ENCODE assay signal across 10 cellular contexts in the genomic region with DNA sequence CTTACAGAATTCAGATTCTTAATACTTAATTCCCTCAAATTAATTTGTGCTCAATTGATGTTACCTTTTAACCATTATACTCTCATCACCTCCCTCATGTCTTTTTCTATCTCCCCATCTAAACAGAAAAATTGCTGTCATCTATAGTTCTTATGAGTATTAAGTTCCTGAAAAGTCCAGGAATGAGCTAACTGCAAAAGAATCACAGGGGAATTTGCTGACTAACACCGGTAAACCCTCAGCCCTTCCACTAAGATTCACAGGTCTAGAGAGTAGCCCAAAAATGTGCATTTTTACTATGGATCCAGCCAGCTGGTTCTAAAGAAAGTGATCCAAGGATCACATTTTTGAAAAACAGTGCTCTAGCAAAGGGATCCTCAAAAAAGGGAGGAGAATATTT.
DNase-seq lines count a peak whose midpoint lies in the region; ATAC-seq and TF ChIP-seq lines count a peak whose summit lies in the region.
"Had no signal": no experiment of that assay in that cellular context is flagged by ENCODE, and none has a peak within 500 bp of the region (broad histone marks: within the 10 kb centered on the region; RNA-seq: fewer than 3 reads in every experiment).

No MANE protein-coding gene starts in this region.

- POLR2A ChIA-PET in MCF 10A (lab: Yijun Ruan, JAX): interaction anchor here (1.5 kb wide), 1 partner anchor 67 kb away, joined by 5 read pairs; the partner anchor contains the start of gene SETD2

- DNase-seq in natural killer cell (no peak), astrocyte of the spinal cord (ENCODE audit: low read depth, low spot score) (peak; percentile 65), kidney tubule cell (ENCODE audit: low spot score) (peak; percentile 74), NCI-H345 treated with DMSO at 0.1 percent for 48 hours (lab: John Stamatoyannopoulos, UW; ENCODE audit: unreplicated experiment) (no peak), NCI-H1048 (lab: John Stamatoyannopoulos, UW) (no peak), MCF 10A (ENCODE audit: unreplicated experiment) (no peak)
- no peak for DNase-seq in natural killer cell treated with Interleukin-12 subunit alpha and Interleukin-12 subunit beta and Interleukin-15 and Interleukin-18, amount 100 ng/mL, for 72 hours (ENCODE audit: low spot score)
- DNase-seq: GDM1, Karpas-422 had no signal

- ATAC-seq in natural killer cell (no peak), GM21737 (IDR thresholded peaks at IDR 0.05; ENCODE audit: unreplicated experiment) (no peak)
- ATAC-seq in natural killer cell treated with Interleukin-12 subunit alpha and Interleukin-12 subunit beta and Interleukin-15 and Interleukin-18, amount 100 ng/mL, for 72 hours: no peak

- no peaks in the 10 kb centered on the region for H3K27me3 Mint-ChIP-seq in natural killer cell (ENCODE audit: low read depth in 2 of 2)
- no peaks in the 10 kb centered on the region for H3K27me3 Mint-ChIP-seq in natural killer cell treated with Interleukin-12 subunit alpha and Interleukin-12 subunit beta and Interleukin-15 and Interleukin-18, amount 100 ng/mL, for 72 hours
- no peaks in the 10 kb centered on the region for H3K27me3 Mint-ChIP-seq in MCF 10A (ENCODE audit: insufficient read depth, unreplicated experiment)

- CTCF ChIA-PET in MCF 10A (lab: Yijun Ruan, JAX): interaction anchor here (0.6 kb wide), 2 partner anchors 13 to 184 kb away, joined by 3 to 4 read pairs; no protein-coding TSS in a partner anchor

- TF ChIP-seq CTCF in natural killer cell (IDR thresholded peaks at IDR 0.05) (no peak), astrocyte of the spinal cord (IDR thresholded peaks at IDR 0.05; ENCODE audit: low read depth, low read length) (no peak), MCF 10A (IDR thresholded peaks at IDR 0.05; ENCODE audit: unreplicated experiment) (no peak)

- in situ Hi-C loops in astrocyte of the spinal cord (cut with HindIII; ENCODE audit: low sequenced_read_pairs): no loop called here

- H3K36me3 Mint-ChIP-seq in natural killer cell (peaks cover 10% of the 10 kb centered on the region), MCF 10A (ENCODE audit: insufficient read depth, unreplicated experiment) (peaks cover 76% of the 10 kb centered on the region)
- peaks cover 17% of the 10 kb centered on the region for H3K36me3 Mint-ChIP-seq in natural killer cell treated with Interleukin-12 subunit alpha and Interleukin-12 subunit beta and Interleukin-15 and Interleukin-18, amount 100 ng/mL, for 72 hours

- H3K9me3 Mint-ChIP-seq in natural killer cell (no peaks in the 10 kb centered on the region), MCF 10A (ENCODE audit: unreplicated experiment) (no peaks in the 10 kb centered on the region)
- H3K9me3 Mint-ChIP-seq in natural killer cell treated with Interleukin-12 subunit alpha and Interleukin-12 subunit beta and Interleukin-15 and Interleukin-18, amount 100 ng/mL, for 72 hours: no peaks in the 10 kb centered on the region

- intact Hi-C loops in natural killer cell (cut with micrococcal nuclease) (no loop called here), MCF 10A (cut with micrococcal nuclease) (loop anchor here (10.0 kb wide), 1 partner anchor 228 kb away; no protein-coding TSS in a partner anchor)

- BruUV-seq in MCF 10A (replicated peaks; lab: Mats Ljungman, UMichigan): no TSS peak

- H3K4me3 Mint-ChIP-seq in natural killer cell (no peak overlapping the region), MCF 10A (ENCODE audit: unreplicated experiment) (no peak overlapping the region)
- H3K4me3 Mint-ChIP-seq in natural killer cell treated with Interleukin-12 subunit alpha and Interleukin-12 subunit beta and Interleukin-15 and Interleukin-18, amount 100 ng/mL, for 72 hours: no peak overlapping the region

- peaks cover 2 to 5% of the 10 kb centered on the region in 2 donors for H3K4me1 Mint-ChIP-seq in natural killer cell
- no peaks in the 10 kb centered on the region for H3K4me1 Mint-ChIP-seq in natural killer cell treated with Interleukin-12 subunit alpha and Interleukin-12 subunit beta and Interleukin-15 and Interleukin-18, amount 100 ng/mL, for 72 hours (ENCODE audit: low read depth in 2 of 2)
- H3K4me1 Mint-ChIP-seq in MCF 10A (ENCODE audit: insufficient read depth, unreplicated experiment): no peaks in the 10 kb centered on the region

- no peak overlapping the region for H3K4me3 ChIP-seq in astrocyte of the spinal cord (ENCODE audit: low read depth, low read length)

- H3K27ac Mint-ChIP-seq in natural killer cell: peak overlapping the region; percentile 26 to 46
- H3K27ac Mint-ChIP-seq in natural killer cell treated with Interleukin-12 subunit alpha and Interleukin-12 subunit beta and Interleukin-15 and Interleukin-18, amount 100 ng/mL, for 72 hours: peak overlapping the region in 1 of 2 donors; percentile 40
- H3K27ac Mint-ChIP-seq in MCF 10A (ENCODE audit: low read depth, unreplicated experiment): no peak overlapping the region

Comparison
In these comparisons a context has a peak if more than half of its experiments do, and no peak if none do; other contexts are left out.
1. DNase-seq: peak in astrocyte of the spinal cord (single experiment) and kidney tubule cell (single experiment); none in natural killer cell (single experiment), natural killer cell treated with Interleukin-12 subunit alpha and Interleukin-12 subunit beta and Interleukin-15 and Interleukin-18, amount 100 ng/mL, for 72 hours (single experiment), NCI-H345 treated with DMSO at 0.1 percent for 48 hours (single experiment), NCI-H1048 (single experiment) and MCF 10A (single experiment).